27 cellular contexts compared by ENCODE assay signal in genomic region chr11:7906481-7906880, GRCh38. TPM values are rescaled to one million over a fixed set of nuclear protein-coding genes. Genes with fewer than 3 reads are reported as not detected.
DNase-seq lines count a peak whose midpoint lies in the region; ATAC-seq and TF ChIP-seq lines count a peak whose summit lies in the region.
"Had no signal": no experiment of that assay in that cellular context is flagged by ENCODE, and none has a peak within 500 bp of the region (broad histone marks: within the 10 kb centered on the region; RNA-seq: fewer than 3 reads in every experiment).

No MANE protein-coding gene starts in this region.

- CTCF ChIA-PET in Caco-2 (lab: Charles Lee) = interaction anchor here (1.2 to 2.8 kb wide), 4 partner anchors 13 to 192 kb away, joined by 3 to 24 read pairs (median 6); partner anchors contain the start of gene EIF3F

- H3K9ac ChIP-seq in Loucy (ENCODE audit: low read depth, low read length, poor library complexity, severe bottlenecking) = no peak overlapping the region
- H3K9ac ChIP-seq: BLaER1, parathyroid adenoma had no signal

- H3K4me3 ChIP-seq in Caco-2 (ENCODE audit: low read depth, low read length) (no peak overlapping the region), Loucy (ENCODE audit: low read length, poor library complexity, severe bottlenecking) (no peak overlapping the region)
- H3K4me3 ChIP-seq: BLaER1, HAP-1, MG63 had no signal

- no peaks in the 10 kb centered on the region for H3K27me3 Mint-ChIP-seq in Caco-2 (ENCODE audit: insufficient read depth, unreplicated experiment)
- H3K27me3 Mint-ChIP-seq in chondrocyte (ENCODE audit: low read depth) = no peaks in the 10 kb centered on the region
- H3K27me3 Mint-ChIP-seq in mesothelial cell of epicardium (ENCODE audit: low read depth) = no peaks in the 10 kb centered on the region
- H3K27me3 Mint-ChIP-seq in stimulated activated naive B cell treated with anti-CD40 and anti-IgM and Interleukin-4, amounts not matched to agents 10 μg/mL and 1 μg/mL and 100 μg/mL, for 72 hours = peaks cover 16 to 27% of the 10 kb centered on the region in 2 donors

- H3K27ac Mint-ChIP-seq in Caco-2 (ENCODE audit: unreplicated experiment) (peak overlapping the region; percentile 29), chondrocyte (ENCODE audit: unreplicated experiment) (peak overlapping the region; percentile 81), mesothelial cell of epicardium (peak overlapping the region; percentile 95)
- no peak overlapping the region for H3K27ac Mint-ChIP-seq in stimulated activated naive B cell treated with anti-CD40 and anti-IgM and Interleukin-4, amounts not matched to agents 10 μg/mL and 1 μg/mL and 100 μg/mL, for 72 hours
- no peak overlapping the region for H3K27ac Mint-ChIP-seq in activated naive CD4-positive, alpha-beta T cell treated with anti-CD3 and anti-CD28 coated beads, Interleukin-2, amount 50 U/mL, for 72 hours
- H3K27ac Mint-ChIP-seq: activated CD8-positive, alpha-beta T cell treated with anti-CD3 and anti-CD28 coated beads, Interleukin-2, amount 10 ng/mL, durations not matched to agents 7 days and 5 days; activated naive CD8-positive, alpha-beta T cell treated with anti-CD3 and anti-CD28 coated beads, Interleukin-2, amount 50 U/mL, for 24 hours; T-helper 1 cell treated with Interleukin-12 subunit alpha and Interleukin-12 subunit beta and Interleukin-4 antibody, amounts not matched to agents 30 μg/mL and 1 μg/mL, for 36 hours had no signal

- H3K36me3 ChIP-seq in Caco-2 (ENCODE audit: control insufficient read depth, insufficient read depth, low read length) (no peaks in the 10 kb centered on the region), Loucy (ENCODE audit: insufficient read depth, low read length) (no peaks in the 10 kb centered on the region)
- H3K36me3 ChIP-seq: BLaER1, HAP-1, MG63 had no signal

- H3K36me3 Mint-ChIP-seq in Caco-2 (ENCODE audit: insufficient read depth, unreplicated experiment) = peaks cover 1% of the 10 kb centered on the region
- H3K36me3 Mint-ChIP-seq in chondrocyte (ENCODE audit: low read depth) = no peaks in the 10 kb centered on the region
- no peaks in the 10 kb centered on the region for H3K36me3 Mint-ChIP-seq in mesothelial cell of epicardium
- H3K36me3 Mint-ChIP-seq in stimulated activated naive B cell treated with anti-CD40 and anti-IgM and Interleukin-4, amounts not matched to agents 10 μg/mL and 1 μg/mL and 100 μg/mL, for 72 hours = no peaks in the 10 kb centered on the region
- no peaks in the 10 kb centered on the region for H3K36me3 Mint-ChIP-seq in activated naive CD4-positive, alpha-beta T cell treated with anti-CD3 and anti-CD28 coated beads, Interleukin-2, amount 50 U/mL, for 72 hours

- H3K9me3 Mint-ChIP-seq in Caco-2 (ENCODE audit: unreplicated experiment) = no peaks in the 10 kb centered on the region
- H3K9me3 Mint-ChIP-seq in chondrocyte (ENCODE audit: low read depth) = no peaks in the 10 kb centered on the region
- H3K9me3 Mint-ChIP-seq in mesothelial cell of epicardium = no peaks in the 10 kb centered on the region
- H3K9me3 Mint-ChIP-seq in stimulated activated naive B cell treated with anti-CD40 and anti-IgM and Interleukin-4, amounts not matched to agents 10 μg/mL and 1 μg/mL and 100 μg/mL, for 72 hours = no peaks in the 10 kb centered on the region
- no peaks in the 10 kb centered on the region for H3K9me3 Mint-ChIP-seq in activated naive CD4-positive, alpha-beta T cell treated with anti-CD3 and anti-CD28 coated beads, Interleukin-2, amount 50 U/mL, for 72 hours
- H3K9me3 Mint-ChIP-seq: activated naive CD8-positive, alpha-beta T cell treated with anti-CD3 and anti-CD28 coated beads, Interleukin-2, amount 50 U/mL, for 24 hours; T-helper 1 cell treated with Interleukin-12 subunit alpha and Interleukin-12 subunit beta and Interleukin-4 antibody, amounts not matched to agents 30 μg/mL and 1 μg/mL, for 36 hours had no signal

- POLR2A ChIA-PET in Caco-2 (lab: Charles Lee) = interaction anchor here (3.3 kb wide), 1 partner anchor 81 kb away, joined by 17 read pairs; the partner anchor contains the start of gene EIF3F

- DNase-seq in Caco-2 (no peak), chondrocyte (ENCODE audit: low spot score) (no peak), mesothelial cell of epicardium (ENCODE audit: low spot score in 2 of 2, unreplicated experiment in 2 of 2) (no peak), HCEC 1CT (no peak)
- no peak for DNase-seq in stimulated activated CD4-positive, alpha-beta T cell treated with anti-CD3 and anti-CD28 coated beads, Interleukin-15, amount 100 ng/mL, for 24 hours
- DNase-seq in stimulated activated naive B cell treated with anti-CD40 and anti-IgM and Interleukin-4, amounts not matched to agents 10 μg/mL and 1 μg/mL and 100 μg/mL, for 72 hours = no peak
- DNase-seq in activated naive CD4-positive, alpha-beta T cell treated with anti-CD3 and anti-CD28 coated beads, Interleukin-2, amount 50 U/mL, for 72 hours (ENCODE audit: low spot score in 2 of 2) = no peak
- DNase-seq: 8988T; activated CD8-positive, alpha-beta T cell treated with anti-CD3 and anti-CD28 coated beads, Interleukin-2, amount 10 ng/mL, durations not matched to agents 7 days and 5 days; activated naive CD8-positive, alpha-beta T cell treated with anti-CD3 and anti-CD28 coated beads, Interleukin-2, amount 50 U/mL, for 24 hours; activated T-cell treated with anti-CD3 and anti-CD28 coated beads, Interleukin-2, amount 50 U/mL, for 48 hours; central memory CD4-positive, alpha-beta T cell; DMS 273 treated with DMSO at 0.1 percent for 48 hours; effector CD4-positive, alpha-beta T cell; hippocampal formation; left cardiac atrium; MG63; NCI-H187; SHP77; stimulated activated CD4-positive, alpha-beta T cell treated with anti-CD3 and anti-CD28 coated beads, Interleukin-4, amount 100 ng/mL, for 4 hours; stimulated activated CD8-positive, alpha-beta memory T cell treated with anti-CD3 and anti-CD28 coated beads, Interleukin-4, amount 100 ng/mL, for 48 hours had no signal

- H3K79me2 ChIP-seq in Loucy (ENCODE audit: insufficient read depth, low read length) = no peaks in the 10 kb centered on the region
- H3K79me2 ChIP-seq: parathyroid adenoma had no signal

- ATAC-seq in stimulated activated naive B cell treated with anti-CD40 and anti-IgM and Interleukin-4, amounts not matched to agents 10 μg/mL and 1 μg/mL and 100 μg/mL, for 72 hours (replicated peaks) = no peak
- ATAC-seq in activated naive CD4-positive, alpha-beta T cell treated with anti-CD3 and anti-CD28 coated beads, Interleukin-2, amount 50 U/mL, for 72 hours = no peak
- ATAC-seq: activated CD8-positive, alpha-beta T cell treated with anti-CD3 and anti-CD28 coated beads, Interleukin-2, amount 10 ng/mL, durations not matched to agents 7 days and 5 days; activated naive CD8-positive, alpha-beta T cell treated with anti-CD3 and anti-CD28 coated beads, Interleukin-2, amount 50 U/mL, for 24 hours; left cardiac atrium had no signal

- peak overlapping the region; percentile 28 for H3K4me3 Mint-ChIP-seq in Caco-2 (ENCODE audit: unreplicated experiment)
- no peak overlapping the region for H3K4me3 Mint-ChIP-seq in chondrocyte (ENCODE audit: unreplicated experiment)
- peak overlapping the region; percentile 59 for H3K4me3 Mint-ChIP-seq in mesothelial cell of epicardium
- no peak overlapping the region for H3K4me3 Mint-ChIP-seq in stimulated activated naive B cell treated with anti-CD40 and anti-IgM and Interleukin-4, amounts not matched to agents 10 μg/mL and 1 μg/mL and 100 μg/mL, for 72 hours
- H3K4me3 Mint-ChIP-seq: activated CD8-positive, alpha-beta T cell treated with anti-CD3 and anti-CD28 coated beads, Interleukin-2, amount 10 ng/mL, durations not matched to agents 7 days and 5 days; activated naive CD8-positive, alpha-beta T cell treated with anti-CD3 and anti-CD28 coated beads, Interleukin-2, amount 50 U/mL, for 24 hours; T-helper 1 cell treated with Interleukin-12 subunit alpha and Interleukin-12 subunit beta and Interleukin-4 antibody, amounts not matched to agents 30 μg/mL and 1 μg/mL, for 36 hours had no signal

- peaks cover 12% of the 10 kb centered on the region for H3K4me1 Mint-ChIP-seq in Caco-2 (ENCODE audit: low read depth, unreplicated experiment)
- H3K4me1 Mint-ChIP-seq in chondrocyte (ENCODE audit: low read depth) = peaks cover 60% of the 10 kb centered on the region
- H3K4me1 Mint-ChIP-seq in mesothelial cell of epicardium = peaks cover 60% of the 10 kb centered on the region
- H3K4me1 Mint-ChIP-seq in stimulated activated naive B cell treated with anti-CD40 and anti-IgM and Interleukin-4, amounts not matched to agents 10 μg/mL and 1 μg/mL and 100 μg/mL, for 72 hours = no peaks in the 10 kb centered on the region
- H3K4me1 Mint-ChIP-seq: activated naive CD8-positive, alpha-beta T cell treated with anti-CD3 and anti-CD28 coated beads, Interleukin-2, amount 50 U/mL, for 24 hours had no signal

- H3K9me3 ChIP-seq in Caco-2 (no peaks in the 10 kb centered on the region), Loucy (ENCODE audit: insufficient read depth, low read depth, low read length) (no peaks in the 10 kb centered on the region)
- H3K9me3 ChIP-seq: BLaER1, HAP-1, MG63 had no signal

- TF ChIP-seq CTCF in Caco-2 (IDR thresholded peaks at IDR 0.05; ENCODE audit: insufficient read depth in 1 of 2, low read depth in 1 of 2, low read length in 1 of 2, severe bottlenecking in 1 of 2, unreplicated experiment in 1 of 2) (no peak), Loucy (conservative IDR thresholded peaks at IDR 0.05; ENCODE audit: low read length) (no peak), chondrocyte (IDR thresholded peaks at IDR 0.05) (no peak), mesothelial cell of epicardium (IDR thresholded peaks at IDR 0.05; ENCODE audit: unreplicated experiment) (no peak)

- H2AFZ ChIP-seq in Loucy (ENCODE audit: low read length) = peak overlapping the region; percentile 62
- H2AFZ ChIP-seq: parathyroid adenoma had no signal

- H3K4me1 ChIP-seq in Caco-2 (peaks cover 53% of the 10 kb centered on the region), Loucy (ENCODE audit: insufficient read depth, low read length, poor library complexity, severe bottlenecking) (peaks cover 12% of the 10 kb centered on the region)
- H3K4me1 ChIP-seq: BLaER1, HAP-1, parathyroid adenoma had no signal

- H3K9me2 ChIP-seq in Loucy (replicated peaks; ENCODE audit: low read depth, low read length) = no peaks in the 10 kb centered on the region

- H3K27me3 ChIP-seq in Caco-2 (replicated peaks; ENCODE audit: control insufficient read depth, insufficient read depth, low read length) (no peaks in the 10 kb centered on the region), Loucy (ENCODE audit: insufficient read depth, low read length, poor library complexity, severe bottlenecking) (no peaks in the 10 kb centered on the region)
- H3K27me3 ChIP-seq: BLaER1, MG63 had no signal

- peak overlapping the region; percentile 39 for H3K4me2 ChIP-seq in Loucy (ENCODE audit: low read depth, low read length, poor library complexity, severe bottlenecking)
- H3K4me2 ChIP-seq: BLaER1 had no signal

- H4K20me1 ChIP-seq in Loucy (ENCODE audit: insufficient read depth, low read length, poor library complexity, severe bottlenecking) = no peaks in the 10 kb centered on the region
- H4K20me1 ChIP-seq: BLaER1 had no signal

- no TSS peak for BruUV-seq in Caco-2 (replicated peaks; lab: Mats Ljungman, UMichigan)

- intact Hi-C loops in Caco-2 (cut with micrococcal nuclease; ENCODE audit: unreplicated experiment) = no loop called here

- H3F3A ChIP-seq in Loucy (ENCODE audit: low read depth) = no peaks in the 10 kb centered on the region

RNA-seq across cellular contexts. Expression of gene OR10A6, which starts 24.6 kb away (rescaled TPM):
- not detected in 2 replicates for total RNA-seq in Caco-2 (2022)
- total RNA-seq in chondrocyte = not detected in 3 replicates
- total RNA-seq in mesothelial cell of epicardium = not detected in 3 replicates
- total RNA-seq in activated naive CD4-positive, alpha-beta T cell treated with anti-CD3 and anti-CD28 coated beads, Interleukin-2, amount 50 U/mL, for 72 hours = not detected
- total RNA-seq: activated CD8-positive, alpha-beta T cell treated with anti-CD3 and anti-CD28 coated beads, Interleukin-2, amount 10 ng/mL, durations not matched to agents 7 days and 5 days; left cardiac atrium; skeletal muscle tissue had no signal

RNA-seq across cellular contexts. Expression of gene OR10A3, which starts 35.0 kb away (rescaled TPM):
- not detected in 2 replicates for total RNA-seq in Caco-2 (2022)
- total RNA-seq in chondrocyte = not detected in 3 replicates
- not detected in 3 replicates for total RNA-seq in mesothelial cell of epicardium
- not detected for total RNA-seq in activated naive CD4-positive, alpha-beta T cell treated with anti-CD3 and anti-CD28 coated beads, Interleukin-2, amount 50 U/mL, for 72 hours
- total RNA-seq: activated CD8-positive, alpha-beta T cell treated with anti-CD3 and anti-CD28 coated beads, Interleukin-2, amount 10 ng/mL, durations not matched to agents 7 days and 5 days; left cardiac atrium; skeletal muscle tissue had no signal

RNA-seq across cellular contexts. Expression of gene NLRP10, which starts 58.8 kb away (rescaled TPM):
- total RNA-seq in Caco-2 (2022) (0.14 and 0.20 TPM in 2 replicates), chondrocyte (0.70 to 2.6 TPM (median 0.90 TPM) in 3 replicates), mesothelial cell of epicardium (not detected in 3 replicates)
- not detected for total RNA-seq in activated naive CD4-positive, alpha-beta T cell treated with anti-CD3 and anti-CD28 coated beads, Interleukin-2, amount 50 U/mL, for 72 hours
- total RNA-seq: activated CD8-positive, alpha-beta T cell treated with anti-CD3 and anti-CD28 coated beads, Interleukin-2, amount 10 ng/mL, durations not matched to agents 7 days and 5 days; left cardiac atrium; skeletal muscle tissue had no signal

Comparison
In these comparisons a context has a peak if more than half of its experiments do, and no peak if none do; other contexts are left out.
1. H3K27ac Mint-ChIP-seq: peak in Caco-2 (single experiment), chondrocyte (single experiment) and mesothelial cell of epicardium (single experiment); none in stimulated activated naive B cell treated with anti-CD40 and anti-IgM and Interleukin-4, amounts not matched to agents 10 μg/mL and 1 μg/mL and 100 μg/mL, for 72 hours (single experiment) and activated naive CD4-positive, alpha-beta T cell treated with anti-CD3 and anti-CD28 coated beads, Interleukin-2, amount 50 U/mL, for 72 hours (0 of 2).
2. H3K4me3 Mint-ChIP-seq: peak in Caco-2 (single experiment) and mesothelial cell of epicardium (single experiment); none in chondrocyte (single experiment) and stimulated activated naive B cell treated with anti-CD40 and anti-IgM and Interleukin-4, amounts not matched to agents 10 μg/mL and 1 μg/mL and 100 μg/mL, for 72 hours (0 of 2).